Comparison of ENCODE assay signal across 1 cellular context in the genomic region with DNA sequence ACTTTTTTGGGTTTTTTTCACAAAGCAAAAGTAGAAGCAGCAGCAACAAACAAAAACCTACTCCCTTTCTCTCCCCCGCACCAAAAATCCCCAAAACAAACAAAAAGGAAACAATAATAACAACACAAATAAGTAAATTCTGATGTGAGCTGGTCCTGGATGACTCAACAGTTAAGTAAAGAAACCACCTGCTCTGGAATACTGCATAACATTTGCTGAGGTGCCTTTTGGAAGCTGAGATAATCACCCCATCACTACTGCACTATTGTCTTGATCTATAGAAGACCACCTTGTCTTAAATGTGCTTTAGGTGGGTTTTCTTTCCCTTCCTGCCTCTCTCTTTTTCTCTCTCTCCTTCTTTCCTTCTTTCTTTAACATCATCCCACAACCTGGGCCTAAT.
TF ChIP-seq lines count a peak whose summit lies in the region.

No MANE protein-coding gene starts in this region.

TF ChIP-seq in K562, 482 proteins besides CTCF, POLR2A, EP300 and RAD21 (continued from another document):
- TF ChIP-seq, protein P1, sequence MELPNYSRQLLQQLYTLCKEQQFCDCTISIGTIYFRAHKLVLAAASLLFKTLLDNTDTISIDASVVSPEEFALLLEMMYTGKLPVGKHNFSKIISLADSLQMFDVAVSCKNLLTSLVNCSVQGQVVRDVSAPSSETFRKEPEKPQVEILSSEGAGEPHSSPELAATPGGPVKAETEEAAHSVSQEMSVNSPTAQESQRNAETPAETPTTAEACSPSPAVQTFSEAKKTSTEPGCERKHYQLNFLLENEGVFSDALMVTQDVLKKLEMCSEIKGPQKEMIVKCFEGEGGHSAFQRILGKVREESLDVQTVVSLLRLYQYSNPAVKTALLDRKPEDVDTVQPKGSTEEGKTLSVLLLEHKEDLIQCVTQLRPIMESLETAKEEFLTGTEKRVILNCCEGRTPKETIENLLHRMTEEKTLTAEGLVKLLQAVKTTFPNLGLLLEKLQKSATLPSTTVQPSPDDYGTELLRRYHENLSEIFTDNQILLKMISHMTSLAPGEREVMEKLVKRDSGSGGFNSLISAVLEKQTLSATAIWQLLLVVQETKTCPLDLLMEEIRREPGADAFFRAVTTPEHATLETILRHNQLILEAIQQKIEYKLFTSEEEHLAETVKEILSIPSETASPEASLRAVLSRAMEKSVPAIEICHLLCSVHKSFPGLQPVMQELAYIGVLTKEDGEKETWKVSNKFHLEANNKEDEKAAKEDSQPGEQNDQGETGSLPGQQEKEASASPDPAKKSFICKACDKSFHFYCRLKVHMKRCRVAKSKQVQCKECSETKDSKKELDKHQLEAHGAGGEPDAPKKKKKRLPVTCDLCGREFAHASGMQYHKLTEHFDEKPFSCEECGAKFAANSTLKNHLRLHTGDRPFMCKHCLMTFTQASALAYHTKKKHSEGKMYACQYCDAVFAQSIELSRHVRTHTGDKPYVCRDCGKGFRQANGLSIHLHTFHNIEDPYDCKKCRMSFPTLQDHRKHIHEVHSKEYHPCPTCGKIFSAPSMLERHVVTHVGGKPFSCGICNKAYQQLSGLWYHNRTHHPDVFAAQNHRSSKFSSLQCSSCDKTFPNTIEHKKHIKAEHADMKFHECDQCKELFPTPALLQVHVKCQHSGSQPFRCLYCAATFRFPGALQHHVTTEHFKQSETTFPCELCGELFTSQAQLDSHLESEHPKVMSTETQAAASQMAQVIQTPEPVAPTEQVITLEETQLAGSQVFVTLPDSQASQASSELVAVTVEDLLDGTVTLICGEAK (IDR thresholded peaks at IDR 0.05) = no peak
- TF ChIP-seq, protein P1 (CRISPR knock-in tag; IDR thresholded peaks at IDR 0.05) = no peak
- TF ChIP-seq NFE2L1 (tag; IDR thresholded peaks at IDR 0.05; ENCODE audit: borderline replicate concordance, low read depth) = peak; percentile 21; the same call in 1 of the 2 replicates
